In the genomic region with DNA sequence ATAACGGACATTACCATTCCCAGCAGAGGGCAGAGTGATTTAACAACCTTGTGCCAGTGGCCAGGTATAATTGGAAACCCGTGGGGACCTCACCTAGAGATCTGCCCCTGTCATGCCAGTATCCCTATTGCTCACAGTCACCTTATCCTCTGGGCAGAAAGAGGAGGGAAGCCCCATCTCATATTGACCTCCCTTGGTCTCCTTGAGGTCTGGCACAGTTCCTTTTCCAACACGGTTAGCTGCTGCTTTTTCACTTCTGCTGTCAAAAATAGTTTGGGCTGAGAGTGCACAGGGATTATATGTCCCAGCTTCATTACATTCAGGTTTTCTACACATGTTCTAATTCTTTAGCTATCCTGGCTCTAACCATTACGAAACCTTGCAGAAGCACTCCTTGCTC, we compare ENCODE assay signal across 18 cellular contexts.
"Had no signal": no experiment of that assay in that cellular context is flagged by ENCODE, and none has a peak within 500 bp of the region (broad histone marks: within the 10 kb centered on the region; RNA-seq: fewer than 3 reads in every experiment).

No MANE protein-coding gene starts in this region.

- ATAC-seq: activated CD4-positive, CD25-positive, alpha-beta regulatory T cell treated with anti-CD3 and anti-CD28 coated beads, Interleukin-2, amount 50 U/mL, for 24 hours; activated T-cell treated with anti-CD3 and anti-CD28 coated beads, Interleukin-2, amount 50 U/mL, for 4 hours; esophagus mucosa; left colon; mucosa of descending colon; naive thymus-derived CD8-positive, alpha-beta T cell; right lobe of liver; stimulated activated memory B cell treated with anti-CD40 and anti-IgM and Interleukin-4, amounts not matched to agents 10 μg/mL and 1 μg/mL and 100 μg/mL, for 72 hours had no signal

- H3K27me3 ChIP-seq: right lobe of liver, spleen, tibial artery had no signal

- H3K4me1 ChIP-seq: right lobe of liver, spleen, tibial artery had no signal

- DNase-seq: activated gamma-delta T cell; activated naive CD8-positive, alpha-beta T cell treated with anti-CD3 and anti-CD28 coated beads for 36 hours; activated T-cell treated with anti-CD3 and anti-CD28 coated beads, Interleukin-2, amount 50 U/mL, for 4 hours; anterior cingulate cortex; dermis blood vessel endothelial cell; glutamatergic neuron; left colon; mammary epithelial cell; mucosa of descending colon; naive thymus-derived CD8-positive, alpha-beta T cell; nucleus accumbens; right lobe of liver; spleen; stimulated activated CD4-positive, alpha-beta T cell treated with anti-CD3 and anti-CD28 coated beads, Interleukin-1b, Interleukin-23, amount 100 ng/mL, for 48 hours; tibial artery had no signal

- H3K27ac ChIP-seq: right lobe of liver, spleen, tibial artery had no signal

- H3K9me3 ChIP-seq: mucosa of descending colon, right lobe of liver, spleen, tibial artery had no signal

- H3K36me3 ChIP-seq: right lobe of liver, spleen, tibial artery had no signal

- H3K4me3 ChIP-seq: mucosa of descending colon, right lobe of liver, spleen, tibial artery had no signal
